In the genomic region with DNA sequence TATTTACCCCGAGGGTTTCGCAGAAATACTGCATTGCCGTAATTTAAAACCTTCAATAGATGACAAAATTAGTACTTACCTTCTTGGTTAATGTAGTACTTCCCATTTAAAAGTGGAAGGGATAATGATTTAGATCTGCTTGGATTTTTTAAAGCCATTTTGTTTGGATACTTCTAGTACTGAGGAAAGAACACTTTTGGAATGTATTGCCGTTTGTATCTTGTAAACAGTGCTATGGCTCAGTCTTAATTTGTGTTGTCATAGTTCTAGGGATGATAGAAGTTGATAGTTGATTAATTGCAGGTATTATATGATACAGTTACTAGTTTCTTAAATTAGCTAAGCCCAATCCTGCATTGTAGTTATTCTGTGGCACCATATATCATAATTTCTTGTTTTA, we compare ENCODE assay signal across 1 cellular context.
TF ChIP-seq lines count a peak whose summit lies in the region.

No MANE protein-coding gene starts in this region.

TF ChIP-seq in GM23338, 12 proteins besides CTCF, POLR2A, EP300 and RAD21 (continued from another document):
- TF ChIP-seq ZNF462 (CRISPR knock-in tag; IDR thresholded peaks at IDR 0.05) = no peak
- TF ChIP-seq EZH2phosphoT487 (IDR thresholded peaks at IDR 0.05; ENCODE audit: unreplicated experiment) = no peak
- TF ChIP-seq NANOG (IDR thresholded peaks at IDR 0.05; ENCODE audit: borderline replicate concordance) = no peak
- no peak for TF ChIP-seq ZNF114 (CRISPR knock-in tag; IDR thresholded peaks at IDR 0.05)
- TF ChIP-seq EZH2 (IDR thresholded peaks at IDR 0.05; ENCODE audit: low read depth, unreplicated experiment) = no peak
- TF ChIP-seq CREB1 (CRISPR knock-in tag; IDR thresholded peaks at IDR 0.05; ENCODE audit: low read depth) = no peak
- no peak for TF ChIP-seq REST (IDR thresholded peaks at IDR 0.05; ENCODE audit: unreplicated experiment)
- TF ChIP-seq STAT1 (IDR thresholded peaks at IDR 0.05; ENCODE audit: unreplicated experiment) = no peak
- no peak for TF ChIP-seq ETS1 (IDR thresholded peaks at IDR 0.05)
- no peak for TF ChIP-seq JUNB (IDR thresholded peaks at IDR 0.05; ENCODE audit: unreplicated experiment)
TF ChIP-seq in GM23338: peak in this region for 0.
